ENCODE assay signal across 3 cellular contexts in genomic region chr15:64808785-64809453, GRCh38.
TF ChIP-seq lines count a peak whose summit lies in the region.

No MANE protein-coding gene starts in this region.

TF ChIP-seq in SK-N-SH, 30 proteins besides CTCF, POLR2A, EP300 and RAD21:
- TF ChIP-seq SIN3A (IDR thresholded peaks at IDR 0.05; ENCODE audit: borderline replicate concordance, low read depth, low read length) (no peak), GATA2 (CRISPR knock-in tag; IDR thresholded peaks at IDR 0.05) (no peak), REST (IDR thresholded peaks at IDR 0.05; ENCODE audit: low read depth, low read length) (no peak), JUND (IDR thresholded peaks at IDR 0.05) (no peak), EZH2phosphoT487 (IDR thresholded peaks at IDR 0.05; ENCODE audit: borderline replicate concordance, low read depth) (no peak), TEAD4 (IDR thresholded peaks at IDR 0.05; ENCODE audit: borderline replicate concordance, insufficient read depth) (no peak), IRF3 (IDR thresholded peaks at IDR 0.05; ENCODE audit: low read depth, low read length) (no peak), GABPA (IDR thresholded peaks at IDR 0.05; ENCODE audit: low read depth) (no peak), NFIC (IDR thresholded peaks at IDR 0.05; ENCODE audit: borderline replicate concordance) (no peak), FOXJ3 (CRISPR knock-in tag; IDR thresholded peaks at IDR 0.05) (no peak), ELF1 (IDR thresholded peaks at IDR 0.05) (no peak), RFX5 (IDR thresholded peaks at IDR 0.05; ENCODE audit: low read length) (no peak), MAX (IDR thresholded peaks at IDR 0.05; ENCODE audit: low read depth) (no peak)
TF ChIP-seq in SK-N-SH: peak in this region for 0.

TF ChIP-seq in SK-N-SH treated with all-trans-retinoic acid at 6 μM for 48 hours, 23 proteins besides CTCF, POLR2A, EP300 and RAD21:
- no peak for TF ChIP-seq TOX (CRISPR knock-in tag; IDR thresholded peaks at IDR 0.05; ENCODE audit: borderline replicate concordance)
- TF ChIP-seq RARB (CRISPR knock-in tag; IDR thresholded peaks at IDR 0.05), result no peak
- no peak for TF ChIP-seq PPARA (CRISPR knock-in tag; IDR thresholded peaks at IDR 0.05; ENCODE audit: borderline replicate concordance)
- no peak for TF ChIP-seq ZNF8 (CRISPR knock-in tag; IDR thresholded peaks at IDR 0.05)
- TF ChIP-seq ESRRG (CRISPR knock-in tag; IDR thresholded peaks at IDR 0.05), result no peak

TF ChIP-seq in K562, 482 proteins besides CTCF, POLR2A, EP300 and RAD21:
- TF ChIP-seq SREBF2 (CRISPR knock-in tag; IDR thresholded peaks at IDR 0.05) (no peak), C11orf30 (IDR thresholded peaks at IDR 0.05; ENCODE audit: low read depth) (peak; percentile 68), HEY1 (CRISPR knock-in tag; IDR thresholded peaks at IDR 0.05; ENCODE audit: borderline replicate concordance) (no peak), ZNF174 (CRISPR knock-in tag; IDR thresholded peaks at IDR 0.05) (no peak), ZNF609 (CRISPR knock-in tag; IDR thresholded peaks at IDR 0.05; ENCODE audit: borderline replicate concordance) (no peak), ZNF184 (CRISPR knock-in tag; IDR thresholded peaks at IDR 0.05) (no peak), ZNF316 (IDR thresholded peaks at IDR 0.05) (peak; percentile 83), MYBL2 (IDR thresholded peaks at IDR 0.05; ENCODE audit: low read depth) (no peak), MYBL2 (CRISPR knock-in tag; IDR thresholded peaks at IDR 0.05; ENCODE audit: borderline replicate concordance) (no peak), ZNF253 (CRISPR knock-in tag; conservative IDR thresholded peaks at IDR 0.05) (no peak), CEBPZ (IDR thresholded peaks at IDR 0.05; ENCODE audit: borderline replicate concordance, low read depth, low read length) (no peak), MAFG (tag; conservative IDR thresholded peaks at IDR 0.05) (peak; percentile 51), THAP7 (CRISPR knock-in tag; IDR thresholded peaks at IDR 0.05) (no peak), SETDB1 (IDR thresholded peaks at IDR 0.05; ENCODE audit: low read length) (no peak), TAF9B (IDR thresholded peaks at IDR 0.05; ENCODE audit: partially characterized antibody) (no peak), BCOR (IDR thresholded peaks at IDR 0.05) (no peak), ZC3H4 (CRISPR knock-in tag; IDR thresholded peaks at IDR 0.05; ENCODE audit: borderline replicate concordance) (no peak), NRF1 (conservative IDR thresholded peaks at IDR 0.05 in 1 of 2, IDR thresholded peaks at IDR 0.05 in 1 of 2) (peak in 1 of 2 experiments; percentile 38; a peak in 2 of 4 replicates), MAFF (IDR thresholded peaks at IDR 0.05; ENCODE audit: low read length) (peak; percentile 42; the same call in 1 of the 2 replicates), REST (CRISPR knock-in tag; IDR thresholded peaks at IDR 0.05; ENCODE audit: low read depth) (no peak), MIER1 (IDR thresholded peaks at IDR 0.05; ENCODE audit: low read depth) (no peak), MAFK (IDR thresholded peaks at IDR 0.05; ENCODE audit: low read length) (peak; percentile 46)
TF ChIP-seq in K562: peak in this region for 6.
